Comparison of ENCODE assay signal across 7 cellular contexts in genomic region chr12:89353823-89354629, GRCh38. TPM values are rescaled to one million over a fixed set of nuclear protein-coding genes. Genes with fewer than 3 reads are reported as not detected.
DNase-seq lines count a peak whose midpoint lies in the region; ATAC-seq and TF ChIP-seq lines count a peak whose summit lies in the region.

No MANE protein-coding gene starts in this region.

- peaks cover 36 to 57% (median 44%) of the 10 kb centered on the region in 3 donors for H3K4me1 Mint-ChIP-seq in naive B cell

- H3K9me3 ChIP-seq in esophagus squamous epithelium = no peaks in the 10 kb centered on the region

- peak overlapping the region; percentile 90 to 99 (median 97) for H3K27ac Mint-ChIP-seq in naive B cell

- peaks cover 0 to 3% (median 2%) of the 10 kb centered on the region in 3 donors for H3K36me3 ChIP-seq in esophagus squamous epithelium

- H3K27ac ChIP-seq in esophagus squamous epithelium = peak overlapping the region; percentile 97 to 99 (median 98)

- H3K27me3 Mint-ChIP-seq in naive B cell = no peaks in the 10 kb centered on the region

- intact Hi-C loops in esophagus squamous epithelium (cut with DNase I) = loop anchor here (10.0 kb wide), 2 partner anchors 101 to 129 kb away; no protein-coding TSS in a partner anchor

- H3K4me3 Mint-ChIP-seq in naive B cell = peak overlapping the region; percentile 96 to 100 (median 97)

- peaks cover 0 to 6% of the 10 kb centered on the region in 2 donors for H3K36me3 Mint-ChIP-seq in naive B cell

- ATAC-seq in HG03135 (IDR thresholded peaks at IDR 0.05; ENCODE audit: unreplicated experiment) (peak; percentile 31), naive B cell (ENCODE audit: low read depth in 2 of 2) (peak; percentile 18 to 25)
- ATAC-seq in stimulated activated naive CD8-positive, alpha-beta T cell treated with anti-CD3 and anti-CD28 coated beads, Interleukin-15, Interleukin-2, amounts not matched to agents 100 U/mL and 50 U/mL, for 24 hours = peak; percentile 35

- 0 to 3% methylated on average over 7 to 15 of the region's 75 CpGs for WGBS in esophagus squamous epithelium, 2 donors

- no peaks in the 10 kb centered on the region for H3K9me3 Mint-ChIP-seq in naive B cell

- peak overlapping the region; percentile 55 to 91 (median 80) for H3K4me3 ChIP-seq in esophagus squamous epithelium

- H3K27me3 ChIP-seq in esophagus squamous epithelium = no peaks in the 10 kb centered on the region

- H3K4me1 ChIP-seq in esophagus squamous epithelium = peaks cover 14 to 74% (median 17%) of the 10 kb centered on the region in 3 donors

- DNase-seq in GM13977 (ENCODE audit: low spot score) (peak; percentile 73), NOMO-1 treated with DMSO at 0.1 percent for 48 hours (lab: John Stamatoyannopoulos, UW; ENCODE audit: unreplicated experiment) (peak; percentile 55), esophagus squamous epithelium (lab: John Stamatoyannopoulos, UW) (peak; percentile 23), naive B cell (peak; percentile 63)
- DNase-seq in activated T-cell treated with anti-CD3 and anti-CD28 coated beads, Interleukin-2, amount 50 U/mL, for 48 hours = peak; percentile 84 to 88
- DNase-seq in stimulated activated naive CD8-positive, alpha-beta T cell treated with anti-CD3 and anti-CD28 coated beads, Interleukin-15, Interleukin-2, amounts not matched to agents 100 U/mL and 50 U/mL, for 24 hours = peak; percentile 82

- no peak for TF ChIP-seq CTCF in GM13977 (IDR thresholded peaks at IDR 0.05; ENCODE audit: extremely low read depth, insufficient read depth, missing control alignments)
- no peak for TF ChIP-seq CTCF in esophagus squamous epithelium (IDR thresholded peaks at IDR 0.05)

- peak in 3 of 4 donors; percentile 35 to 70 (median 39) for TF ChIP-seq POLR2A in esophagus squamous epithelium (IDR thresholded peaks at IDR 0.05)

- in situ Hi-C loops in GM13977 (cut with MboI; ENCODE audit: low pct_unique_long_range_greater_than_20kb, low sequenced_read_pairs, unreplicated experiment) = no loop called here

RNA-seq across cellular contexts. Expression of gene DUSP6, which starts 1.7 kb away (rescaled TPM):
- total RNA-seq in esophagus squamous epithelium = 10 to 100 TPM; 17.6 to 30.4 (median 24.9) TPM
- polyA plus RNA-seq in naive B cell (ENCODE audit: low read depth in 6 of 6) = 10 to 100 TPM; 23.1 to 63.0 (median 35.7) TPM

Comparison
In these comparisons a context has a peak if more than half of its experiments do, and no peak if none do; other contexts are left out.
1. Peak in every context shown above with its lines: DNase-seq, ATAC-seq, H3K4me3 ChIP-seq and H3K27ac ChIP-seq.
2. DNase-seq: peak in every context shown above with its lines; median percentile 86 in activated T-cell treated with anti-CD3 and anti-CD28 coated beads, Interleukin-2, amount 50 U/mL, for 48 hours; 82 in stimulated activated naive CD8-positive, alpha-beta T cell treated with anti-CD3 and anti-CD28 coated beads, Interleukin-15, Interleukin-2, amounts not matched to agents 100 U/mL and 50 U/mL, for 24 hours; 73 in GM13977; 63 in naive B cell; 55 in NOMO-1 treated with DMSO at 0.1 percent for 48 hours; 23 in esophagus squamous epithelium.